Comparison of ENCODE assay signal across 13 cellular contexts in the genomic region with DNA sequence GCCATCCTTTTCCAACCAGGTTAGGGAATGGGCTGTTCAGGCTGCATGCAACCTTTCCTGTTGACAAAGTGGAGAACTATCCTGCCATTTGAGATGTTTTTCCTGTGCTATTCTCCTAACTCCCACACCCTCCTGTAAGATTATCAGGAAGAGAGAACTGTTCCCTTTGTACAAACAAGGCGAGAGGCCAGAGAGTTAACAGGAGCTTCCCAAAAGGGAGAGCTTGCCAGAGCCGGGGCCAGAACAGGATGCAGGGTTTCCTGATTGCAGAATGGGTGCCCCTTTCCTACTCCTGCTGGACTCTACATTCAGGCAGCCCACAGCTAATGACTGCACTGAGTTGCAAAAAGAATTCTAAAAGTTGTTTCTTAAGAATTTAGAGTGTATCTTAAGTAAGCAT. TPM values are rescaled to one million over a fixed set of nuclear protein-coding genes. Genes with fewer than 3 reads are reported as not detected.
DNase-seq lines count a peak whose midpoint lies in the region; ATAC-seq, FAIRE-seq and TF ChIP-seq lines count a peak whose summit lies in the region.
"Had no signal": no experiment of that assay in that cellular context is flagged by ENCODE, and none has a peak within 500 bp of the region (broad histone marks: within the 10 kb centered on the region; RNA-seq: fewer than 3 reads in every experiment).

No MANE protein-coding gene starts in this region.

- dilution Hi-C loops in endothelial cell of umbilical vein (cut with MboI; ENCODE audit: extremely low pct_ligation_motif_present, low sequenced_read_pairs), result no loop called here

- peak; percentile 97 for FAIRE-seq in endothelial cell of umbilical vein (lab: Jason Lieb, UNC)
- FAIRE-seq: GM18507, RCC 7860 had no signal

- H4K20me1 ChIP-seq in Loucy (ENCODE audit: insufficient read depth, low read length, poor library complexity, severe bottlenecking) (peaks cover 38% of the 10 kb centered on the region), endothelial cell of umbilical vein (replicated peaks; ENCODE audit: control insufficient read depth, extremely low read depth, insufficient read depth, low read length) (no peaks in the 10 kb centered on the region)

- peak; percentile 73 for ATAC-seq in lung (ENCODE audit: insufficient read depth, low FRiP score)
- ATAC-seq in GM21390 (IDR thresholded peaks at IDR 0.05; ENCODE audit: unreplicated experiment), result no peak
- ATAC-seq: effector memory CD8-positive, alpha-beta T cell had no signal

- intact Hi-C loops in endothelial cell of umbilical vein (cut with micrococcal nuclease) (loop anchor here (1.0 kb wide), 2 partner anchors 14 to 17 kb away; partner anchors contain the start of gene PML), testis (cut with DNase I; ENCODE audit: low total_unique reads) (no loop called here)

- H3K9ac ChIP-seq in Loucy (ENCODE audit: low read depth, low read length, poor library complexity, severe bottlenecking) (no peak overlapping the region), endothelial cell of umbilical vein (replicated peaks; ENCODE audit: extremely low read depth, insufficient read depth, low read length) (no peak overlapping the region)

- H3K27me3 ChIP-seq in Loucy (ENCODE audit: insufficient read depth, low read length, poor library complexity, severe bottlenecking) (no peaks in the 10 kb centered on the region), endothelial cell of umbilical vein (ENCODE audit: control insufficient read depth in 2 of 2, insufficient read depth in 2 of 2, low read length in 2 of 2) (no peaks in the 10 kb centered on the region), lung (ENCODE audit: control insufficient read depth, insufficient read depth) (no peaks in the 10 kb centered on the region), testis (no peaks in the 10 kb centered on the region)

- H3K4me3 ChIP-seq in Loucy (ENCODE audit: low read length, poor library complexity, severe bottlenecking) (no peak overlapping the region), endothelial cell of umbilical vein (replicated peaks in 1 of 3; ENCODE audit: insufficient read depth in 1 of 3, low read depth in 1 of 3, low read length in 3 of 3) (peak overlapping the region in 1 of 3 experiments; percentile 56), lung (no peak overlapping the region), testis (no peak overlapping the region)

- H3K4me1 ChIP-seq in Loucy (ENCODE audit: insufficient read depth, low read length, poor library complexity, severe bottlenecking) (peaks cover 23% of the 10 kb centered on the region), endothelial cell of umbilical vein (ENCODE audit: control insufficient read depth, extremely low read depth, insufficient read depth, low read length) (peaks cover 51% of the 10 kb centered on the region), lung (ENCODE audit: control insufficient read depth in 2 of 2, insufficient read depth in 2 of 2, low read length in 2 of 2) (peaks cover 27 to 35% of the 10 kb centered on the region in 2 donors), testis (peaks cover 13% of the 10 kb centered on the region)

- H3K79me2 ChIP-seq in Loucy (ENCODE audit: insufficient read depth, low read length), result peaks cover 91% of the 10 kb centered on the region
- peaks cover 72% of the 10 kb centered on the region for H3K79me2 ChIP-seq in endothelial cell of umbilical vein (ENCODE audit: control insufficient read depth, insufficient read depth, low read length)

- WGBS in lung, 2 donors, result 4 to 10% methylated on average over 2 of the region's 2 CpGs
- 9 to 25% methylated on average over 2 of the region's 2 CpGs for WGBS in testis, 2 donors

- peak overlapping the region; percentile 47 for H3K27ac ChIP-seq in endothelial cell of umbilical vein (ENCODE audit: insufficient read depth, low read depth, low read length)
- H3K27ac ChIP-seq in lung (ENCODE audit: low read depth in 1 of 2, low read length in 1 of 2), result peak overlapping the region in 1 of 2 donors; percentile 80
- peak overlapping the region in 1 of 2 donors; percentile 54 for H3K27ac ChIP-seq in testis

- no peaks in the 10 kb centered on the region for H3K9me1 ChIP-seq in endothelial cell of umbilical vein (replicated peaks; ENCODE audit: control insufficient read depth, extremely low read depth, insufficient read depth, low read length)

- CTCF ChIA-PET in endothelial cell of umbilical vein (lab: Charles Lee), result interaction anchor here (0.6 to 3.8 kb wide), 11 partner anchors 11 to 60 kb away, joined by 3 to 35 read pairs (median 8); partner anchors contain the start of gene PML

- H2AFZ ChIP-seq in Loucy (ENCODE audit: low read length) (no peak overlapping the region), endothelial cell of umbilical vein (ENCODE audit: low read depth, low read length) (no peak overlapping the region)

- POLR2A ChIA-PET in endothelial cell of umbilical vein (lab: Charles Lee), result interaction anchor here (0.8 kb wide), 1 partner anchor 17 kb away, joined by 3 read pairs; the partner anchor contains the start of gene PML

- TF ChIP-seq CTCF in Loucy (conservative IDR thresholded peaks at IDR 0.05; ENCODE audit: low read length), result no peak
- TF ChIP-seq CTCF in endothelial cell of umbilical vein (IDR thresholded peaks at IDR 0.05; ENCODE audit: extremely low read depth in 1 of 2, insufficient read depth in 1 of 2, low read depth in 1 of 2, low read length in 2 of 2), result no peak
- no peak for TF ChIP-seq CTCF in lung (IDR thresholded peaks at IDR 0.05; ENCODE audit: control extremely low read depth, extremely low read depth)
- TF ChIP-seq CTCF in testis (IDR thresholded peaks at IDR 0.05), result no peak
- no peak for TF ChIP-seq CTCF in GM10266 (IDR thresholded peaks at IDR 0.05; ENCODE audit: control insufficient read depth, insufficient read depth, low read depth, missing control alignments)

- H3K36me3 ChIP-seq in Loucy (ENCODE audit: insufficient read depth, low read length), result peaks cover 68% of the 10 kb centered on the region
- H3K36me3 ChIP-seq in endothelial cell of umbilical vein (ENCODE audit: control insufficient read depth in 2 of 2, extremely low read depth in 1 of 2, insufficient read depth in 2 of 2, low read length in 2 of 2), result peaks cover 5 to 6% of the 10 kb centered on the region in 2 experiments
- H3K36me3 ChIP-seq in lung (ENCODE audit: control insufficient read depth in 2 of 2, insufficient read depth in 2 of 2, low read length in 2 of 2), result peaks cover 5 to 13% of the 10 kb centered on the region in 2 donors
- no peaks in the 10 kb centered on the region for H3K36me3 ChIP-seq in testis (ENCODE audit: low read depth, missing control alignments)

- no peaks in the 10 kb centered on the region for H3K9me2 ChIP-seq in Loucy (replicated peaks; ENCODE audit: low read depth, low read length)

- no TSS peak for BruUV-seq in endothelial cell of umbilical vein (replicated peaks; lab: Mats Ljungman, UMichigan)

- H3K4me2 ChIP-seq in Loucy (ENCODE audit: low read depth, low read length, poor library complexity, severe bottlenecking) (peak overlapping the region; percentile 1), endothelial cell of umbilical vein (ENCODE audit: insufficient read depth, low read length) (peak overlapping the region; percentile 91)

- H3K9me3 ChIP-seq in Loucy (ENCODE audit: insufficient read depth, low read depth, low read length) (no peaks in the 10 kb centered on the region), endothelial cell of umbilical vein (replicated peaks; ENCODE audit: control insufficient read depth, insufficient read depth, low read length) (no peaks in the 10 kb centered on the region), lung (ENCODE audit: control insufficient read depth in 2 of 2, insufficient read depth in 1 of 2, low read length in 1 of 2) (no peaks in the 10 kb centered on the region), testis (no peaks in the 10 kb centered on the region)

- peak; percentile 92 for DNase-seq in endothelial cell of umbilical vein (ENCODE audit: low read depth, low spot score)
- DNase-seq in lung (ENCODE audit: low spot score), result peak; percentile 53
- DNase-seq in testis, result peak; percentile 58
- no peak for DNase-seq in NCI-H526 treated with DMSO at 0.1 percent for 48 hours (lab: John Stamatoyannopoulos, UW)
- DNase-seq in hepatic stellate cell (ENCODE audit: low spot score), result no peak
- no peak for DNase-seq in GM10266 (ENCODE audit: extremely low spot score)
- DNase-seq: activated naive CD4-positive, alpha-beta T cell treated with anti-CD3 and anti-CD28 coated beads, Interleukin-2, amount 50 U/mL, for 16 hours; DMS53; effector memory CD8-positive, alpha-beta T cell had no signal

- no peaks in the 10 kb centered on the region for H3F3A ChIP-seq in Loucy (ENCODE audit: low read depth)

- TF ChIP-seq POLR2A in endothelial cell of umbilical vein (IDR thresholded peaks at IDR 0.05; ENCODE audit: low read depth, low read length) (peak; percentile 40), testis (IDR thresholded peaks at IDR 0.05) (no peak)

TF ChIP-seq in endothelial cell of umbilical vein, 7 proteins besides CTCF, POLR2A, EP300 and RAD21 (continues in another document):
- TF ChIP-seq POLR2AphosphoS5 (IDR thresholded peaks at IDR 0.05; ENCODE audit: insufficient read depth, low read depth, low read length), result peak; percentile 75

RNA-seq across cellular contexts. Expression of gene PML, which starts 17.1 kb away (rescaled TPM):
- total RNA-seq in endothelial cell of umbilical vein, result 77.4 and 79.6 TPM in 2 replicates
- 30.4 and 32.2 TPM in 2 replicates for polyA plus RNA-seq in endothelial cell of umbilical vein
- 25.0 and 30.4 TPM in 2 replicates for polyA plus RNA-seq in endothelial cell of umbilical vein (2011; cell fraction: cytosol; rRNA removed)
- 48.2 and 54.1 TPM in 2 replicates for polyA plus RNA-seq in endothelial cell of umbilical vein (2011; cell fraction: nucleus; rRNA removed)
- polyA plus RNA-seq in endothelial cell of umbilical vein (2012), result 50.1 and 59.6 TPM in 2 replicates
- 25.2 and 25.4 TPM in 2 replicates for polyA minus RNA-seq in endothelial cell of umbilical vein
- polyA minus RNA-seq in endothelial cell of umbilical vein (2011; cell fraction: cytosol; rRNA and poly(A)+ RNA removed), result 15.3 TPM
- polyA minus RNA-seq in endothelial cell of umbilical vein (2011; cell fraction: nucleus; rRNA and poly(A)+ RNA removed), result 23.1 and 27.4 TPM in 2 replicates
- total RNA-seq in lung, result 10 to 100 TPM; 77.5 to 80.5 TPM
- polyA plus RNA-seq in lung, result 10 to 100 TPM; 33.9 to 44.2 TPM
- total RNA-seq in testis, result 10 to 100 TPM; 53.9 to 59.5 TPM
- polyA plus RNA-seq in testis (ENCODE audit: insufficient read depth, low read depth, low replicate concordance), result 20.9 TPM

RNA-seq across cellular contexts. Expression of gene STOML1, which starts 19.5 kb away (rescaled TPM):
- total RNA-seq in endothelial cell of umbilical vein (12.4 and 12.9 TPM in 2 replicates), lung (10 to 100 TPM; 10.3 to 30.5 TPM), testis (10 to 100 TPM; 18.2 to 20.1 TPM)
- polyA plus RNA-seq in endothelial cell of umbilical vein (15.4 and 16.7 TPM in 2 replicates), lung (10 to 100 TPM; 23.4 to 35.4 TPM), testis (ENCODE audit: insufficient read depth, low read depth, low replicate concordance) (25.6 TPM)
- 11.6 and 15.3 TPM in 2 replicates for polyA plus RNA-seq in endothelial cell of umbilical vein (2011; cell fraction: cytosol; rRNA removed)
- polyA plus RNA-seq in endothelial cell of umbilical vein (2011; cell fraction: nucleus; rRNA removed), result 12.1 and 12.5 TPM in 2 replicates
- 6.2 and 6.9 TPM in 2 replicates for polyA plus RNA-seq in endothelial cell of umbilical vein (2012)
- 10.3 and 10.5 TPM in 2 replicates for polyA minus RNA-seq in endothelial cell of umbilical vein
- polyA minus RNA-seq in endothelial cell of umbilical vein (2011; cell fraction: cytosol; rRNA and poly(A)+ RNA removed), result 2.0 TPM
- 2.3 and 2.5 TPM in 2 replicates for polyA minus RNA-seq in endothelial cell of umbilical vein (2011; cell fraction: nucleus; rRNA and poly(A)+ RNA removed)

Comparison
In these comparisons a context has a peak if more than half of its experiments do, and no peak if none do; other contexts are left out.
1. DNase-seq: peak in endothelial cell of umbilical vein (single experiment), lung (single experiment) and testis (single experiment); none in NCI-H526 treated with DMSO at 0.1 percent for 48 hours (single experiment), hepatic stellate cell (single experiment) and GM10266 (single experiment).